ENCODE assay signal across 8 cellular contexts in genomic region chrX:136250191-136251041, GRCh38. TPM values are rescaled to one million over a fixed set of nuclear protein-coding genes. Genes with fewer than 3 reads are reported as not detected.
A peak's percentile ranks its signal among the peaks of the same experiment; 100 is the strongest.
DNase-seq lines count a peak whose midpoint lies in the region; ATAC-seq, FAIRE-seq and TF ChIP-seq lines count a peak whose summit lies in the region.

No MANE protein-coding gene starts in this region.

- H3K27me3 ChIP-seq in OCI-LY1 (ENCODE audit: insufficient read depth, low read length) (no peaks in the 10 kb centered on the region), right cardiac atrium (ENCODE audit: control insufficient read depth, insufficient read depth) (no peaks in the 10 kb centered on the region), skeletal muscle satellite cell (ENCODE audit: control insufficient read depth, insufficient read depth, low read length) (no peaks in the 10 kb centered on the region)

- no peaks in the 10 kb centered on the region for H4K20me1 ChIP-seq in OCI-LY1 (ENCODE audit: insufficient read depth, low read length)

- peak overlapping the region; percentile 81 for H3K4me3 Mint-ChIP-seq in activated naive CD4-positive, alpha-beta T cell treated with anti-CD3 and anti-CD28 coated beads, Interleukin-2, amount 50 U/mL, for 24 hours

- H2AFZ ChIP-seq in OCI-LY1 (ENCODE audit: low read length) = no peak overlapping the region

- H3K9me3 ChIP-seq in OCI-LY1 (ENCODE audit: low read length) = no peaks in the 10 kb centered on the region
- no peaks in the 10 kb centered on the region for H3K9me3 ChIP-seq in right cardiac atrium (ENCODE audit: control insufficient read depth, low read length)
- no peaks in the 10 kb centered on the region for H3K9me3 ChIP-seq in skeletal muscle satellite cell (replicated peaks; ENCODE audit: low read length)

- TF ChIP-seq CTCF in OCI-LY1 (IDR thresholded peaks at IDR 0.05; ENCODE audit: low read length) = no peak

- no peaks in the 10 kb centered on the region for H3K27me3 Mint-ChIP-seq in activated naive CD4-positive, alpha-beta T cell treated with anti-CD3 and anti-CD28 coated beads, Interleukin-2, amount 50 U/mL, for 24 hours

- H3K9me2 ChIP-seq in OCI-LY1 (ENCODE audit: low read depth, low read length) = no peaks in the 10 kb centered on the region

- intact Hi-C loops in right cardiac atrium (cut with DNase I) = no loop called here

- 6% methylated on average over 41 of the region's 53 CpGs for WGBS in right cardiac atrium

- H3K79me2 ChIP-seq in OCI-LY1 (ENCODE audit: insufficient read depth, low read length) = peaks cover 9% of the 10 kb centered on the region; the same call in 1 of the 2 replicates

- H3K36me3 ChIP-seq in OCI-LY1 (ENCODE audit: insufficient read depth, low read length) (no peaks in the 10 kb centered on the region), skeletal muscle satellite cell (ENCODE audit: insufficient read depth, low read length) (no peaks in the 10 kb centered on the region)

- peaks cover 6% of the 10 kb centered on the region for H3K4me1 Mint-ChIP-seq in activated naive CD4-positive, alpha-beta T cell treated with anti-CD3 and anti-CD28 coated beads, Interleukin-2, amount 50 U/mL, for 24 hours

- H3K4me2 ChIP-seq in OCI-LY1 (ENCODE audit: low read length) (peak overlapping the region; percentile 88), skeletal muscle satellite cell (ENCODE audit: low read length) (peak overlapping the region; percentile 73)

- FAIRE-seq in GM12892 (lab: Jason Lieb, UNC) = peak; percentile 48

- H3K9ac ChIP-seq in OCI-LY1 (ENCODE audit: low read length) (peak overlapping the region; percentile 93), skeletal muscle satellite cell (ENCODE audit: low read depth, low read length) (peak overlapping the region; percentile 80)

- ATAC-seq in right cardiac atrium = peak; percentile 54 to 76

- peak; percentile 25 for DNase-seq in GM12892 (ENCODE audit: insufficient read length)
- peak; percentile 41 for DNase-seq in HEK293T (ENCODE audit: extremely low spot score)
- peak in 1 of 3 donors; percentile 49 for DNase-seq in right cardiac atrium
- no peak for DNase-seq in DMS79 (lab: John Stamatoyannopoulos, UW)
- no peak for DNase-seq in NCI-H146 (lab: John Stamatoyannopoulos, UW)

- TF ChIP-seq POLR2A in GM12892 (IDR thresholded peaks at IDR 0.05; ENCODE audit: low read depth, low read length) = no peak

- H3K4me3 ChIP-seq in OCI-LY1 (ENCODE audit: low read depth, low read length, poor library complexity, severe bottlenecking) = peak overlapping the region; percentile 90
- H3K4me3 ChIP-seq in right cardiac atrium (ENCODE audit: low read length) = peak overlapping the region; percentile 79
- peak overlapping the region; percentile 70 for H3K4me3 ChIP-seq in skeletal muscle satellite cell (ENCODE audit: low read length)

- H3F3A ChIP-seq in OCI-LY1 (ENCODE audit: insufficient read depth, low read length) = no peaks in the 10 kb centered on the region

- H3K4me1 ChIP-seq in OCI-LY1 (ENCODE audit: insufficient read depth, low read length, severe bottlenecking) = peaks cover 15% of the 10 kb centered on the region
- H3K4me1 ChIP-seq in right cardiac atrium (ENCODE audit: control insufficient read depth, insufficient read depth, low read length) = no peaks in the 10 kb centered on the region
- H3K4me1 ChIP-seq in skeletal muscle satellite cell (ENCODE audit: control insufficient read depth, insufficient read depth, low read length) = peaks cover 4% of the 10 kb centered on the region

- POLR2A ChIA-PET in HEK293T (lab: Yijun Ruan, JAX) = interaction anchor here (0.7 kb wide), 1 partner anchor 29 kb away, joined by 3 read pairs; no protein-coding TSS in a partner anchor

- CTCF ChIA-PET in HEK293T (lab: Yijun Ruan, JAX) = no interaction called here

- H3K36me3 Mint-ChIP-seq in activated naive CD4-positive, alpha-beta T cell treated with anti-CD3 and anti-CD28 coated beads, Interleukin-2, amount 50 U/mL, for 24 hours = no peaks in the 10 kb centered on the region

- no peaks in the 10 kb centered on the region for H3K9me3 Mint-ChIP-seq in activated naive CD4-positive, alpha-beta T cell treated with anti-CD3 and anti-CD28 coated beads, Interleukin-2, amount 50 U/mL, for 24 hours

- no peak overlapping the region for H3K27ac ChIP-seq in OCI-LY1 (ENCODE audit: low read depth, low read length, poor library complexity, severe bottlenecking)
- peak overlapping the region; percentile 82 for H3K27ac ChIP-seq in right cardiac atrium (ENCODE audit: low read length)

- no peak overlapping the region for H3K27ac Mint-ChIP-seq in activated naive CD4-positive, alpha-beta T cell treated with anti-CD3 and anti-CD28 coated beads, Interleukin-2, amount 50 U/mL, for 24 hours

TF ChIP-seq in HEK293T, 16 proteins besides CTCF, POLR2A, EP300 and RAD21:
- TF ChIP-seq FOXM1 (IDR thresholded peaks at IDR 0.05; ENCODE audit: borderline replicate concordance) (no peak), ZNF384 (IDR thresholded peaks at IDR 0.05) (no peak), ELF4 (IDR thresholded peaks at IDR 0.05) (no peak), L3MBTL2 (conservative IDR thresholded peaks at IDR 0.05) (no peak), BHLHE40 (IDR thresholded peaks at IDR 0.05; ENCODE audit: borderline replicate concordance) (no peak), CTBP1 (IDR thresholded peaks at IDR 0.05; ENCODE audit: borderline replicate concordance) (no peak)
- TF ChIP-seq, protein P1, sequence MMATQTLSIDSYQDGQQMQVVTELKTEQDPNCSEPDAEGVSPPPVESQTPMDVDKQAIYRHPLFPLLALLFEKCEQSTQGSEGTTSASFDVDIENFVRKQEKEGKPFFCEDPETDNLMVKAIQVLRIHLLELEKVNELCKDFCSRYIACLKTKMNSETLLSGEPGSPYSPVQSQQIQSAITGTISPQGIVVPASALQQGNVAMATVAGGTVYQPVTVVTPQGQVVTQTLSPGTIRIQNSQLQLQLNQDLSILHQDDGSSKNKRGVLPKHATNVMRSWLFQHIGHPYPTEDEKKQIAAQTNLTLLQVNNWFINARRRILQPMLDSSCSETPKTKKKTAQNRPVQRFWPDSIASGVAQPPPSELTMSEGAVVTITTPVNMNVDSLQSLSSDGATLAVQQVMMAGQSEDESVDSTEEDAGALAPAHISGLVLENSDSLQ (IDR thresholded peaks at IDR 0.05) = no peak

RNA-seq across cellular contexts. Expression of gene MAP7D3, which starts 0.8 kb away (rescaled TPM):
- polyA plus RNA-seq in GM12892 (2012; ENCODE audit: missing spikeins) = 10.8 TPM
- total RNA-seq in right cardiac atrium = 10 to 100 TPM in 3 of 4 donors, 1 to 10 TPM in 1; 8.7 to 13.8 (median 12.0) TPM
- 5.9 TPM for polyA plus RNA-seq in right cardiac atrium
- 15.1 and 21.0 TPM in 2 replicates for total RNA-seq in skeletal muscle satellite cell (2012; rRNA removed)

RNA-seq across cellular contexts. Expression of gene ADGRG4, which starts 50.3 kb away (rescaled TPM):
- polyA plus RNA-seq in GM12892 (2012; ENCODE audit: missing spikeins) = not detected
- total RNA-seq in right cardiac atrium = not detected
- not detected for polyA plus RNA-seq in right cardiac atrium
- not detected in 2 replicates for total RNA-seq in skeletal muscle satellite cell (2012; rRNA removed)

Comparison
In these comparisons a context has a peak if more than half of its experiments do, and no peak if none do; other contexts are left out.
1. DNase-seq: peak in GM12892 (single experiment) and HEK293T (single experiment); none in DMS79 (single experiment) and NCI-H146 (single experiment).
2. Peak in every context shown above with its lines, with median percentiles within 50 percentile points of each other: H3K4me3 ChIP-seq.